Comparison of ENCODE assay signal across 1 cellular context in the genomic region with DNA sequence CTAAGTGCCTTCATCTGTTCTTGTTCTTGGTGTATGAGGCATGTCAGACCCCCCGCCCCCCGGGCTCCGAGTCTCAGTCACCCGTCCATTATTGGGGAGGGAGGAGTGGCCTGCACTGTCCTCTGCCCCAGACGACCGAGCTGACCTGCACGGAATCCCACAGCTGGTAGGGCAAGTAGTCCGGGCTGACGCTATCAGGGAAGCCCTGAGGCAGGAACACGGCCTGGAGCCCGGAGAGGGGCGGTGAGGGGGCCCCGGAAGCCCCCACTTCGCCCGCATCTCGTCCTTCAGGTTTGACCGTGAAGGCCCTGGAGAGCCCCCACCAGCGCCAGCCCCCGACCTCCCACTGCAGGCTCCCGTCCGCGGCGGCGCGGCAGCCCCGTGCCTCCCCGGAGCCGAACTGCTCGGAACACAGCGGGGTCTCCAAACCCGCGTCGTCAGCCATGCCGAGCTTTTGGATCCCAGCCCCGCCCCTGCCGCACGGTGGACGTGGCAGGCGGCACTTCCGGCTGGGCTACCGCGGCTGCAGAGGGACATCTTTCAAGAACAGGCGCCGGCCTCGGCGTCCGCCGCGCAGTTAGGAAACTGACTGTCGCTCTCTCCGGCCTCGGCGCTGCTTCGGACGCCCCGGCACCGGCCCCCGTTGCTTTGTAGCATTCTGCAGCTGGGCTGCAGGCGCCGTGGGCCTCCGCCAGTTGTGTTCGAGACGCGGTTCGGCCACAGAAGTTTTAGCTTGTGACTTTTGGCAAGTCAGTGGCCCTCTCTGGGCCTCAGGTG.
TF ChIP-seq lines count a peak whose summit lies in the region.

A gene (minus strand): TSS at position 463 of the 777 bp plus-strand sequence. CDS start 18 bp downstream, at position 445.

TF ChIP-seq in HepG2, 621 proteins besides CTCF, POLR2A, EP300 and RAD21 (continued from another document and continues in another):
- TF ChIP-seq, protein P1, sequence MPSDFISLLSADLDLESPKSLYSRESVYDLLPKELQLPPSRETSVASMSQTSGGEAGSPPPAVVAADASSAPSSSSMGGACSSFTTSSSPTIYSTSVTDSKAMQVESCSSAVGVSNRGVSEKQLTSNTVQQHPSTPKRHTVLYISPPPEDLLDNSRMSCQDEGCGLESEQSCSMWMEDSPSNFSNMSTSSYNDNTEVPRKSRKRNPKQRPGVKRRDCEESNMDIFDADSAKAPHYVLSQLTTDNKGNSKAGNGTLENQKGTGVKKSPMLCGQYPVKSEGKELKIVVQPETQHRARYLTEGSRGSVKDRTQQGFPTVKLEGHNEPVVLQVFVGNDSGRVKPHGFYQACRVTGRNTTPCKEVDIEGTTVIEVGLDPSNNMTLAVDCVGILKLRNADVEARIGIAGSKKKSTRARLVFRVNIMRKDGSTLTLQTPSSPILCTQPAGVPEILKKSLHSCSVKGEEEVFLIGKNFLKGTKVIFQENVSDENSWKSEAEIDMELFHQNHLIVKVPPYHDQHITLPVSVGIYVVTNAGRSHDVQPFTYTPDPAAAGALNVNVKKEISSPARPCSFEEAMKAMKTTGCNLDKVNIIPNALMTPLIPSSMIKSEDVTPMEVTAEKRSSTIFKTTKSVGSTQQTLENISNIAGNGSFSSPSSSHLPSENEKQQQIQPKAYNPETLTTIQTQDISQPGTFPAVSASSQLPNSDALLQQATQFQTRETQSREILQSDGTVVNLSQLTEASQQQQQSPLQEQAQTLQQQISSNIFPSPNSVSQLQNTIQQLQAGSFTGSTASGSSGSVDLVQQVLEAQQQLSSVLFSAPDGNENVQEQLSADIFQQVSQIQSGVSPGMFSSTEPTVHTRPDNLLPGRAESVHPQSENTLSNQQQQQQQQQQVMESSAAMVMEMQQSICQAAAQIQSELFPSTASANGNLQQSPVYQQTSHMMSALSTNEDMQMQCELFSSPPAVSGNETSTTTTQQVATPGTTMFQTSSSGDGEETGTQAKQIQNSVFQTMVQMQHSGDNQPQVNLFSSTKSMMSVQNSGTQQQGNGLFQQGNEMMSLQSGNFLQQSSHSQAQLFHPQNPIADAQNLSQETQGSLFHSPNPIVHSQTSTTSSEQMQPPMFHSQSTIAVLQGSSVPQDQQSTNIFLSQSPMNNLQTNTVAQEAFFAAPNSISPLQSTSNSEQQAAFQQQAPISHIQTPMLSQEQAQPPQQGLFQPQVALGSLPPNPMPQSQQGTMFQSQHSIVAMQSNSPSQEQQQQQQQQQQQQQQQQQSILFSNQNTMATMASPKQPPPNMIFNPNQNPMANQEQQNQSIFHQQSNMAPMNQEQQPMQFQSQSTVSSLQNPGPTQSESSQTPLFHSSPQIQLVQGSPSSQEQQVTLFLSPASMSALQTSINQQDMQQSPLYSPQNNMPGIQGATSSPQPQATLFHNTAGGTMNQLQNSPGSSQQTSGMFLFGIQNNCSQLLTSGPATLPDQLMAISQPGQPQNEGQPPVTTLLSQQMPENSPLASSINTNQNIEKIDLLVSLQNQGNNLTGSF (CRISPR knock-in tag; IDR thresholded peaks at IDR 0.05): peak; percentile 70; the same call in 1 of the 2 replicates
- TF ChIP-seq, protein P2, sequence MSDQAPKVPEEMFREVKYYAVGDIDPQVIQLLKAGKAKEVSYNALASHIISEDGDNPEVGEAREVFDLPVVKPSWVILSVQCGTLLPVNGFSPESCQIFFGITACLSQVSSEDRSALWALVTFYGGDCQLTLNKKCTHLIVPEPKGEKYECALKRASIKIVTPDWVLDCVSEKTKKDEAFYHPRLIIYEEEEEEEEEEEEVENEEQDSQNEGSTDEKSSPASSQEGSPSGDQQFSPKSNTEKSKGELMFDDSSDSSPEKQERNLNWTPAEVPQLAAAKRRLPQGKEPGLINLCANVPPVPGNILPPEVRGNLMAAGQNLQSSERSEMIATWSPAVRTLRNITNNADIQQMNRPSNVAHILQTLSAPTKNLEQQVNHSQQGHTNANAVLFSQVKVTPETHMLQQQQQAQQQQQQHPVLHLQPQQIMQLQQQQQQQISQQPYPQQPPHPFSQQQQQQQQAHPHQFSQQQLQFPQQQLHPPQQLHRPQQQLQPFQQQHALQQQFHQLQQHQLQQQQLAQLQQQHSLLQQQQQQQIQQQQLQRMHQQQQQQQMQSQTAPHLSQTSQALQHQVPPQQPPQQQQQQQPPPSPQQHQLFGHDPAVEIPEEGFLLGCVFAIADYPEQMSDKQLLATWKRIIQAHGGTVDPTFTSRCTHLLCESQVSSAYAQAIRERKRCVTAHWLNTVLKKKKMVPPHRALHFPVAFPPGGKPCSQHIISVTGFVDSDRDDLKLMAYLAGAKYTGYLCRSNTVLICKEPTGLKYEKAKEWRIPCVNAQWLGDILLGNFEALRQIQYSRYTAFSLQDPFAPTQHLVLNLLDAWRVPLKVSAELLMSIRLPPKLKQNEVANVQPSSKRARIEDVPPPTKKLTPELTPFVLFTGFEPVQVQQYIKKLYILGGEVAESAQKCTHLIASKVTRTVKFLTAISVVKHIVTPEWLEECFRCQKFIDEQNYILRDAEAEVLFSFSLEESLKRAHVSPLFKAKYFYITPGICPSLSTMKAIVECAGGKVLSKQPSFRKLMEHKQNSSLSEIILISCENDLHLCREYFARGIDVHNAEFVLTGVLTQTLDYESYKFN (CRISPR knock-in tag; conservative IDR thresholded peaks at IDR 0.05): peak; percentile 66
- TF ChIP-seq SNRNP70 (IDR thresholded peaks at IDR 0.05; ENCODE audit: low read depth, low read length): no peak
- TF ChIP-seq, protein P3, sequence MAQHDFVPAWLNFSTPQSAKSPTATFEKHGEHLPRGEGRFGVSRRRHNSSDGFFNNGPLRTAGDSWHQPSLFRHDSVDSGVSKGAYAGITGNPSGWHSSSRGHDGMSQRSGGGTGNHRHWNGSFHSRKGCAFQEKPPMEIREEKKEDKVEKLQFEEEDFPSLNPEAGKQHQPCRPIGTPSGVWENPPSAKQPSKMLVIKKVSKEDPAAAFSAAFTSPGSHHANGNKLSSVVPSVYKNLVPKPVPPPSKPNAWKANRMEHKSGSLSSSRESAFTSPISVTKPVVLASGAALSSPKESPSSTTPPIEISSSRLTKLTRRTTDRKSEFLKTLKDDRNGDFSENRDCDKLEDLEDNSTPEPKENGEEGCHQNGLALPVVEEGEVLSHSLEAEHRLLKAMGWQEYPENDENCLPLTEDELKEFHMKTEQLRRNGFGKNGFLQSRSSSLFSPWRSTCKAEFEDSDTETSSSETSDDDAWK (CRISPR knock-in tag; IDR thresholded peaks at IDR 0.05): no peak
- TF ChIP-seq, protein P4, sequence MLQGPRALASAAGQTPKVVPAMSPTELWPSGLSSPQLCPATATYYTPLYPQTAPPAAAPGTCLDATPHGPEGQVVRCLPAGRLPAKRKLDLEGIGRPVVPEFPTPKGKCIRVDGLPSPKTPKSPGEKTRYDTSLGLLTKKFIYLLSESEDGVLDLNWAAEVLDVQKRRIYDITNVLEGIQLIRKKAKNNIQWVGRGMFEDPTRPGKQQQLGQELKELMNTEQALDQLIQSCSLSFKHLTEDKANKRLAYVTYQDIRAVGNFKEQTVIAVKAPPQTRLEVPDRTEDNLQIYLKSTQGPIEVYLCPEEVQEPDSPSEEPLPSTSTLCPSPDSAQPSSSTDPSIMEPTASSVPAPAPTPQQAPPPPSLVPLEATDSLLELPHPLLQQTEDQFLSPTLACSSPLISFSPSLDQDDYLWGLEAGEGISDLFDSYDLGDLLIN (CRISPR knock-in tag; IDR thresholded peaks at IDR 0.05; ENCODE audit: borderline replicate concordance): peak; percentile 66; the same call in 1 of the 2 replicates
- TF ChIP-seq, protein P5, sequence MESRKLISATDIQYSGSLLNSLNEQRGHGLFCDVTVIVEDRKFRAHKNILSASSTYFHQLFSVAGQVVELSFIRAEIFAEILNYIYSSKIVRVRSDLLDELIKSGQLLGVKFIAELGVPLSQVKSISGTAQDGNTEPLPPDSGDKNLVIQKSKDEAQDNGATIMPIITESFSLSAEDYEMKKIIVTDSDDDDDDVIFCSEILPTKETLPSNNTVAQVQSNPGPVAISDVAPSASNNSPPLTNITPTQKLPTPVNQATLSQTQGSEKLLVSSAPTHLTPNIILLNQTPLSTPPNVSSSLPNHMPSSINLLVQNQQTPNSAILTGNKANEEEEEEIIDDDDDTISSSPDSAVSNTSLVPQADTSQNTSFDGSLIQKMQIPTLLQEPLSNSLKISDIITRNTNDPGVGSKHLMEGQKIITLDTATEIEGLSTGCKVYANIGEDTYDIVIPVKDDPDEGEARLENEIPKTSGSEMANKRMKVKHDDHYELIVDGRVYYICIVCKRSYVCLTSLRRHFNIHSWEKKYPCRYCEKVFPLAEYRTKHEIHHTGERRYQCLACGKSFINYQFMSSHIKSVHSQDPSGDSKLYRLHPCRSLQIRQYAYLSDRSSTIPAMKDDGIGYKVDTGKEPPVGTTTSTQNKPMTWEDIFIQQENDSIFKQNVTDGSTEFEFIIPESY (CRISPR knock-in tag; IDR thresholded peaks at IDR 0.05): no peak
- no peak for TF ChIP-seq ZNF30 (CRISPR knock-in tag; IDR thresholded peaks at IDR 0.05)
- TF ChIP-seq ZNF607 (CRISPR knock-in tag; IDR thresholded peaks at IDR 0.05; ENCODE audit: borderline replicate concordance): peak; percentile 92
- peak; percentile 85; the same call in 1 of the 2 replicates for TF ChIP-seq HES4 (CRISPR knock-in tag; IDR thresholded peaks at IDR 0.05; ENCODE audit: borderline replicate concordance)
- TF ChIP-seq PHF8 (CRISPR knock-in tag; IDR thresholded peaks at IDR 0.05): peak; percentile 99
- no peak for TF ChIP-seq EHMT2 (IDR thresholded peaks at IDR 0.05; ENCODE audit: borderline replicate concordance, low read depth, low read length)
- TF ChIP-seq CBX2 (IDR thresholded peaks at IDR 0.05; ENCODE audit: low read depth, low read length): no peak
- peak; percentile 92 for TF ChIP-seq CBX2 (CRISPR knock-in tag; IDR thresholded peaks at IDR 0.05; ENCODE audit: low read depth)
- TF ChIP-seq NFE2L2 (IDR thresholded peaks at IDR 0.05; ENCODE audit: low read length): no peak
- TF ChIP-seq CREM (IDR thresholded peaks at IDR 0.05): peak; percentile 63
- no peak for TF ChIP-seq CREM (CRISPR knock-in tag; IDR thresholded peaks at IDR 0.05)
- TF ChIP-seq SALL2 (CRISPR knock-in tag; IDR thresholded peaks at IDR 0.05): peak; percentile 64; the same call in 1 of the 2 replicates
- TF ChIP-seq NONO (IDR thresholded peaks at IDR 0.05): no peak
- TF ChIP-seq NONO (CRISPR knock-in tag; conservative IDR thresholded peaks at IDR 0.05): peak; percentile 97
- TF ChIP-seq, protein P6, sequence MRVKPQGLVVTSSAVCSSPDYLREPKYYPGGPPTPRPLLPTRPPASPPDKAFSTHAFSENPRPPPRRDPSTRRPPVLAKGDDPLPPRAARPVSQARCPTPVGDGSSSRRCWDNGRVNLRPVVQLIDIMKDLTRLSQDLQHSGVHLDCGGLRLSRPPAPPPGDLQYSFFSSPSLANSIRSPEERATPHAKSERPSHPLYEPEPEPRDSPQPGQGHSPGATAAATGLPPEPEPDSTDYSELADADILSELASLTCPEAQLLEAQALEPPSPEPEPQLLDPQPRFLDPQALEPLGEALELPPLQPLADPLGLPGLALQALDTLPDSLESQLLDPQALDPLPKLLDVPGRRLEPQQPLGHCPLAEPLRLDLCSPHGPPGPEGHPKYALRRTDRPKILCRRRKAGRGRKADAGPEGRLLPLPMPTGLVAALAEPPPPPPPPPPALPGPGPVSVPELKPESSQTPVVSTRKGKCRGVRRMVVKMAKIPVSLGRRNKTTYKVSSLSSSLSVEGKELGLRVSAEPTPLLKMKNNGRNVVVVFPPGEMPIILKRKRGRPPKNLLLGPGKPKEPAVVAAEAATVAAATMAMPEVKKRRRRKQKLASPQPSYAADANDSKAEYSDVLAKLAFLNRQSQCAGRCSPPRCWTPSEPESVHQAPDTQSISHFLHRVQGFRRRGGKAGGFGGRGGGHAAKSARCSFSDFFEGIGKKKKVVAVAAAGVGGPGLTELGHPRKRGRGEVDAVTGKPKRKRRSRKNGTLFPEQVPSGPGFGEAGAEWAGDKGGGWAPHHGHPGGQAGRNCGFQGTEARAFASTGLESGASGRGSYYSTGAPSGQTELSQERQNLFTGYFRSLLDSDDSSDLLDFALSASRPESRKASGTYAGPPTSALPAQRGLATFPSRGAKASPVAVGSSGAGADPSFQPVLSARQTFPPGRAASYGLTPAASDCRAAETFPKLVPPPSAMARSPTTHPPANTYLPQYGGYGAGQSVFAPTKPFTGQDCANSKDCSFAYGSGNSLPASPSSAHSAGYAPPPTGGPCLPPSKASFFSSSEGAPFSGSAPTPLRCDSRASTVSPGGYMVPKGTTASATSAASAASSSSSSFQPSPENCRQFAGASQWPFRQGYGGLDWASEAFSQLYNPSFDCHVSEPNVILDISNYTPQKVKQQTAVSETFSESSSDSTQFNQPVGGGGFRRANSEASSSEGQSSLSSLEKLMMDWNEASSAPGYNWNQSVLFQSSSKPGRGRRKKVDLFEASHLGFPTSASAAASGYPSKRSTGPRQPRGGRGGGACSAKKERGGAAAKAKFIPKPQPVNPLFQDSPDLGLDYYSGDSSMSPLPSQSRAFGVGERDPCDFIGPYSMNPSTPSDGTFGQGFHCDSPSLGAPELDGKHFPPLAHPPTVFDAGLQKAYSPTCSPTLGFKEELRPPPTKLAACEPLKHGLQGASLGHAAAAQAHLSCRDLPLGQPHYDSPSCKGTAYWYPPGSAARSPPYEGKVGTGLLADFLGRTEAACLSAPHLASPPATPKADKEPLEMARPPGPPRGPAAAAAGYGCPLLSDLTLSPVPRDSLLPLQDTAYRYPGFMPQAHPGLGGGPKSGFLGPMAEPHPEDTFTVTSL (CRISPR knock-in tag; IDR thresholded peaks at IDR 0.05; ENCODE audit: borderline replicate concordance): no peak
- TF ChIP-seq ZFP36 (IDR thresholded peaks at IDR 0.05; ENCODE audit: borderline replicate concordance, low read depth, low read length, partially characterized antibody): no peak
- TF ChIP-seq HNRNPK (IDR thresholded peaks at IDR 0.05; ENCODE audit: low read depth, low read length, poor library complexity, severe bottlenecking): peak; percentile 82
- peak; percentile 79; the same call in 1 of the 2 replicates for TF ChIP-seq TGIF2 (CRISPR knock-in tag; IDR thresholded peaks at IDR 0.05)
- no peak for TF ChIP-seq CEBPB (IDR thresholded peaks at IDR 0.05; ENCODE audit: borderline replicate concordance, low read depth, low read length)
- peak; percentile 50 for TF ChIP-seq ZNF678 (CRISPR knock-in tag; IDR thresholded peaks at IDR 0.05)
- peak; percentile 89 for TF ChIP-seq MED1 (CRISPR knock-in tag; IDR thresholded peaks at IDR 0.05)
- TF ChIP-seq, protein P7, sequence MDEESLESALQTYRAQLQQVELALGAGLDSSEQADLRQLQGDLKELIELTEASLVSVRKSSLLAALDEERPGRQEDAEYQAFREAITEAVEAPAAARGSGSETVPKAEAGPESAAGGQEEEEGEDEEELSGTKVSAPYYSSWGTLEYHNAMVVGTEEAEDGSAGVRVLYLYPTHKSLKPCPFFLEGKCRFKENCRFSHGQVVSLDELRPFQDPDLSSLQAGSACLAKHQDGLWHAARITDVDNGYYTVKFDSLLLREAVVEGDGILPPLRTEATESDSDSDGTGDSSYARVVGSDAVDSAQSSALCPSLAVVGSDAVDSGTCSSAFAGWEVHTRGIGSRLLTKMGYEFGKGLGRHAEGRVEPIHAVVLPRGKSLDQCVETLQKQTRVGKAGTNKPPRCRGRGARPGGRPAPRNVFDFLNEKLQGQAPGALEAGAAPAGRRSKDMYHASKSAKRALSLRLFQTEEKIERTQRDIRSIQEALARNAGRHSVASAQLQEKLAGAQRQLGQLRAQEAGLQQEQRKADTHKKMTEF (CRISPR knock-in tag; IDR thresholded peaks at IDR 0.05): peak; percentile 98
- TF ChIP-seq, protein P8, sequence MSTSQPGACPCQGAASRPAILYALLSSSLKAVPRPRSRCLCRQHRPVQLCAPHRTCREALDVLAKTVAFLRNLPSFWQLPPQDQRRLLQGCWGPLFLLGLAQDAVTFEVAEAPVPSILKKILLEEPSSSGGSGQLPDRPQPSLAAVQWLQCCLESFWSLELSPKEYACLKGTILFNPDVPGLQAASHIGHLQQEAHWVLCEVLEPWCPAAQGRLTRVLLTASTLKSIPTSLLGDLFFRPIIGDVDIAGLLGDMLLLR (CRISPR knock-in tag; IDR thresholded peaks at IDR 0.05): peak; percentile 93
- peak; percentile 32; the same call in 1 of the 2 replicates for TF ChIP-seq KLF15 (CRISPR knock-in tag; IDR thresholded peaks at IDR 0.05; ENCODE audit: borderline replicate concordance)
